Comparison of ENCODE assay signal across 12 cellular contexts in genomic region chr11:96328395-96329010, GRCh38. TPM values are rescaled to one million over a fixed set of nuclear protein-coding genes. Genes with fewer than 3 reads are reported as not detected.
DNase-seq lines count a peak whose midpoint lies in the region; ATAC-seq and TF ChIP-seq lines count a peak whose summit lies in the region.
"Had no signal": no experiment of that assay in that cellular context is flagged by ENCODE, and none has a peak within 500 bp of the region (broad histone marks: within the 10 kb centered on the region; RNA-seq: fewer than 3 reads in every experiment).

No MANE protein-coding gene starts in this region.

- peaks cover 98% of the 10 kb centered on the region for H3K79me2 ChIP-seq in GM23248 (ENCODE audit: insufficient read depth)

- WGBS in GM23248 (ENCODE audit: low coverage in 1 of 2, low lambda C conversion rate in 2 of 2, missing lambda C conversion rate in 2 of 2), 2 experiments: 91 to 93% methylated on average over 8 of the region's 8 CpGs

- in situ Hi-C loops in GM23248 (cut with MboI): no loop called here

- H3K4me1 Mint-ChIP-seq in activated CD8-positive, alpha-beta T cell treated with anti-CD3 and anti-CD28 coated beads for 36 hours (ENCODE audit: low read depth): peaks cover 78% of the 10 kb centered on the region
- H3K4me1 Mint-ChIP-seq in activated CD8-positive, alpha-beta T cell treated with anti-CD3 and anti-CD28 coated beads, Interleukin-2, amount 10 ng/mL, durations not matched to agents 7 days and 5 days (ENCODE audit: low read depth): peaks cover 48% of the 10 kb centered on the region
- H3K4me1 Mint-ChIP-seq in stimulated activated effector memory CD8-positive, alpha-beta T cell treated with anti-CD3 and anti-CD28 coated beads, Interleukin-12 subunit alpha, Interleukin-12 subunit beta, amount 100 ng/mL, for 72 hours: peaks cover 45% of the 10 kb centered on the region

- H3F3A ChIP-seq in GM23248 (ENCODE audit: insufficient read depth): peaks cover 54% of the 10 kb centered on the region

- intact Hi-C loops in activated CD8-positive, alpha-beta T cell treated with anti-CD3 and anti-CD28 coated beads for 36 hours (cut with micrococcal nuclease): no loop called here

- no peaks in the 10 kb centered on the region for H4K20me1 ChIP-seq in GM23248 (ENCODE audit: insufficient read depth)

- no peaks in the 10 kb centered on the region for H3K9me2 ChIP-seq in GM23248 (ENCODE audit: insufficient read depth)

- H3K4me1 ChIP-seq in SJCRH30 (peaks cover 16% of the 10 kb centered on the region; the same call in 1 of the 2 replicates), GM23248 (ENCODE audit: insufficient read depth) (peaks cover 76% of the 10 kb centered on the region)

- peak overlapping the region; percentile 18; the same call in 1 of the 2 replicates for H3K27ac ChIP-seq in SJCRH30
- no peak overlapping the region for H3K27ac ChIP-seq in GM23248
- H3K27ac ChIP-seq: transverse colon had no signal

- H3K9me3 ChIP-seq in SJCRH30 (replicated peaks) (no peaks in the 10 kb centered on the region), GM23248 (ENCODE audit: low read depth) (no peaks in the 10 kb centered on the region)
- H3K9me3 ChIP-seq: transverse colon had no signal

- H3K27me3 ChIP-seq in SJCRH30 (no peaks in the 10 kb centered on the region), GM23248 (replicated peaks; ENCODE audit: insufficient read depth) (no peaks in the 10 kb centered on the region)
- H3K27me3 ChIP-seq: transverse colon had no signal

- H3K9me3 Mint-ChIP-seq in activated CD8-positive, alpha-beta T cell treated with anti-CD3 and anti-CD28 coated beads for 36 hours: no peaks in the 10 kb centered on the region
- no peaks in the 10 kb centered on the region for H3K9me3 Mint-ChIP-seq in activated CD8-positive, alpha-beta T cell treated with anti-CD3 and anti-CD28 coated beads, Interleukin-2, amount 10 ng/mL, durations not matched to agents 7 days and 5 days (ENCODE audit: insufficient read depth)
- no peaks in the 10 kb centered on the region for H3K9me3 Mint-ChIP-seq in stimulated activated effector memory CD8-positive, alpha-beta T cell treated with anti-CD3 and anti-CD28 coated beads, Interleukin-12 subunit alpha, Interleukin-12 subunit beta, amount 100 ng/mL, for 72 hours
- H3K9me3 Mint-ChIP-seq: central memory CD8-positive, alpha-beta T cell; WTC11 had no signal

- no peak overlapping the region for H3K4me2 ChIP-seq in GM23248 (ENCODE audit: unreplicated experiment)

- no peak for DNase-seq in activated CD8-positive, alpha-beta T cell treated with anti-CD3 and anti-CD28 coated beads for 36 hours
- no peak for DNase-seq in activated CD8-positive, alpha-beta T cell treated with anti-CD3 and anti-CD28 coated beads, Interleukin-2, amount 10 ng/mL, durations not matched to agents 7 days and 5 days
- DNase-seq in SJCRH30 (no peak), fibroblast of villous mesenchyme (ENCODE audit: low read depth) (peak; percentile 56), HuH-7.5 (ENCODE audit: low spot score) (no peak), DMS 273 (lab: John Stamatoyannopoulos, UW; ENCODE audit: unreplicated experiment) (no peak), GM23248 (no peak)
- DNase-seq in stimulated activated effector memory CD8-positive, alpha-beta T cell treated with anti-CD3 and anti-CD28 coated beads, Interleukin-12 subunit alpha, Interleukin-12 subunit beta, amount 100 ng/mL, for 72 hours (ENCODE audit: low spot score in 2 of 2): no peak
- DNase-seq: NCI-H226, transverse colon had no signal

- H3K36me3 Mint-ChIP-seq in activated CD8-positive, alpha-beta T cell treated with anti-CD3 and anti-CD28 coated beads for 36 hours (ENCODE audit: low read depth): peaks cover 38% of the 10 kb centered on the region
- H3K36me3 Mint-ChIP-seq in activated CD8-positive, alpha-beta T cell treated with anti-CD3 and anti-CD28 coated beads, Interleukin-2, amount 10 ng/mL, durations not matched to agents 7 days and 5 days (ENCODE audit: low read depth): peaks cover 38% of the 10 kb centered on the region
- peaks cover 17% of the 10 kb centered on the region for H3K36me3 Mint-ChIP-seq in stimulated activated effector memory CD8-positive, alpha-beta T cell treated with anti-CD3 and anti-CD28 coated beads, Interleukin-12 subunit alpha, Interleukin-12 subunit beta, amount 100 ng/mL, for 72 hours

- H3K4me3 ChIP-seq in SJCRH30 (peak overlapping the region; percentile 31), fibroblast of villous mesenchyme (ENCODE audit: low read depth, low read length) (peak overlapping the region; percentile 4), GM23248 (no peak overlapping the region)
- H3K4me3 ChIP-seq: transverse colon had no signal

- CTCF ChIA-PET in activated CD8-positive, alpha-beta T cell treated with anti-CD3 and anti-CD28 coated beads for 36 hours (lab: Charles Lee): interaction anchor here (0.7 to 1.8 kb wide), 4 partner anchors 9 to 46 kb away, joined by 3 to 6 read pairs (median 4); partner anchors contain the start of gene MAML2
- CTCF ChIA-PET in activated CD8-positive, alpha-beta T cell treated with anti-CD3 and anti-CD28 coated beads, Interleukin-2, amount 10 ng/mL, durations not matched to agents 7 days and 5 days (lab: Charles Lee): interaction anchor here (0.9 to 1.8 kb wide), 5 partner anchors 10 to 65 kb away, joined by 3 to 5 read pairs (median 3); no protein-coding TSS in a partner anchor

- H3K36me3 ChIP-seq in SJCRH30 (no peaks in the 10 kb centered on the region), GM23248 (ENCODE audit: low read depth) (no peaks in the 10 kb centered on the region)
- H3K36me3 ChIP-seq: transverse colon had no signal

- H2AFZ ChIP-seq in GM23248: no peak overlapping the region

- no peak overlapping the region for H3K4me3 Mint-ChIP-seq in activated CD8-positive, alpha-beta T cell treated with anti-CD3 and anti-CD28 coated beads for 36 hours
- no peak overlapping the region for H3K4me3 Mint-ChIP-seq in activated CD8-positive, alpha-beta T cell treated with anti-CD3 and anti-CD28 coated beads, Interleukin-2, amount 10 ng/mL, durations not matched to agents 7 days and 5 days
- no peak overlapping the region for H3K4me3 Mint-ChIP-seq in stimulated activated effector memory CD8-positive, alpha-beta T cell treated with anti-CD3 and anti-CD28 coated beads, Interleukin-12 subunit alpha, Interleukin-12 subunit beta, amount 100 ng/mL, for 72 hours
- H3K4me3 Mint-ChIP-seq: central memory CD8-positive, alpha-beta T cell; WTC11 had no signal

- peak overlapping the region; percentile 79 for H3K27ac Mint-ChIP-seq in activated CD8-positive, alpha-beta T cell treated with anti-CD3 and anti-CD28 coated beads for 36 hours
- no peak overlapping the region for H3K27ac Mint-ChIP-seq in activated CD8-positive, alpha-beta T cell treated with anti-CD3 and anti-CD28 coated beads, Interleukin-2, amount 10 ng/mL, durations not matched to agents 7 days and 5 days
- peak overlapping the region; percentile 41 for H3K27ac Mint-ChIP-seq in stimulated activated effector memory CD8-positive, alpha-beta T cell treated with anti-CD3 and anti-CD28 coated beads, Interleukin-12 subunit alpha, Interleukin-12 subunit beta, amount 100 ng/mL, for 72 hours

- H3K9ac ChIP-seq in GM23248: no peak overlapping the region

- H3K27me3 Mint-ChIP-seq in activated CD8-positive, alpha-beta T cell treated with anti-CD3 and anti-CD28 coated beads for 36 hours: no peaks in the 10 kb centered on the region
- H3K27me3 Mint-ChIP-seq in activated CD8-positive, alpha-beta T cell treated with anti-CD3 and anti-CD28 coated beads, Interleukin-2, amount 10 ng/mL, durations not matched to agents 7 days and 5 days (ENCODE audit: low read depth): no peaks in the 10 kb centered on the region
- H3K27me3 Mint-ChIP-seq: central memory CD8-positive, alpha-beta T cell had no signal

- POLR2A ChIA-PET in activated CD8-positive, alpha-beta T cell treated with anti-CD3 and anti-CD28 coated beads for 36 hours (lab: Charles Lee): interaction anchor here (0.6 to 1.2 kb wide), 2 partner anchors 10 to 538 kb away, joined by 3 read pairs; partner anchors contain the start of gene CEP57
- POLR2A ChIA-PET in activated CD8-positive, alpha-beta T cell treated with anti-CD3 and anti-CD28 coated beads, Interleukin-2, amount 10 ng/mL, durations not matched to agents 7 days and 5 days (lab: Charles Lee): no interaction called here

- TF ChIP-seq CTCF in activated CD8-positive, alpha-beta T cell treated with anti-CD3 and anti-CD28 coated beads for 36 hours (IDR thresholded peaks at IDR 0.05): no peak
- TF ChIP-seq CTCF in fibroblast of villous mesenchyme (IDR thresholded peaks at IDR 0.05; ENCODE audit: insufficient read depth, low read depth, low read length): no peak

- no peak for ATAC-seq in activated CD8-positive, alpha-beta T cell treated with anti-CD3 and anti-CD28 coated beads for 36 hours
- no peak for ATAC-seq in activated CD8-positive, alpha-beta T cell treated with anti-CD3 and anti-CD28 coated beads, Interleukin-2, amount 10 ng/mL, durations not matched to agents 7 days and 5 days
- ATAC-seq in stimulated activated effector memory CD8-positive, alpha-beta T cell treated with anti-CD3 and anti-CD28 coated beads, Interleukin-12 subunit alpha, Interleukin-12 subunit beta, amount 100 ng/mL, for 72 hours: no peak
- ATAC-seq: WTC11 had no signal

RNA-seq across cellular contexts. Expression of gene MAML2, which starts 14.5 kb away (rescaled TPM):
- 10 to 100 TPM; 11.8 to 12.5 TPM for total RNA-seq in activated CD8-positive, alpha-beta T cell treated with anti-CD3 and anti-CD28 coated beads for 36 hours
- total RNA-seq in activated CD8-positive, alpha-beta T cell treated with anti-CD3 and anti-CD28 coated beads, Interleukin-2, amount 10 ng/mL, durations not matched to agents 7 days and 5 days: 10 to 100 TPM; 14.7 to 15.5 TPM
- 2.1 and 2.2 TPM in 2 replicates for total RNA-seq in SJCRH30 (2014; rRNA removed; shearing (Covaris generic))
- total RNA-seq in fibroblast of villous mesenchyme: 16.8 and 30.7 TPM in 2 replicates
- total RNA-seq in GM23248 (2014; rRNA removed; shearing (Covaris generic)): 22.1 and 23.7 TPM in 2 replicates
- polyA plus RNA-seq in GM23248 (2016; fragmentation: Nextera tagmentation; extraction: Ambion mirVana): 6.8 and 7.4 TPM in 2 replicates
